Comparison of ENCODE assay signal across 29 cellular contexts in genomic region chr10:98908868-98909267, GRCh38.
"Had no signal": no experiment of that assay in that cellular context is flagged by ENCODE, and none has a peak within 500 bp of the region (broad histone marks: within the 10 kb centered on the region; RNA-seq: fewer than 3 reads in every experiment).

No MANE protein-coding gene starts in this region.

- H3K9ac ChIP-seq: neural progenitor cell, parathyroid adenoma had no signal

- H3K9me3 ChIP-seq: ovary, psoas muscle, right lobe of liver, sigmoid colon, suprapubic skin, testis, tibial artery, transverse colon, upper lobe of right lung, uterus had no signal

- H2AFZ ChIP-seq: neural progenitor cell, parathyroid adenoma had no signal

- H3K27me3 Mint-ChIP-seq: progenitor cell of endocrine pancreas; stimulated activated memory B cell treated with anti-CD40 and anti-IgM and Interleukin-4, amounts not matched to agents 10 μg/mL and 1 μg/mL and 100 μg/mL, for 72 hours; stimulated activated naive CD8-positive, alpha-beta T cell treated with anti-CD3 and anti-CD28 coated beads, Interleukin-15, amount 100 ng/mL, for 72 hours had no signal

- H3K36me3 ChIP-seq: neural progenitor cell, ovary, right lobe of liver, sigmoid colon, suprapubic skin, tibial artery, transverse colon, upper lobe of right lung, uterus had no signal

- H3K36me3 Mint-ChIP-seq: natural killer cell; neural progenitor cell; stimulated activated memory B cell treated with anti-CD40 and anti-IgM and Interleukin-4, amounts not matched to agents 10 μg/mL and 1 μg/mL and 100 μg/mL, for 72 hours; type B pancreatic cell had no signal

- H3K4me3 Mint-ChIP-seq: natural killer cell; nephron; neural progenitor cell; stimulated activated memory B cell treated with anti-CD40 and anti-IgM and Interleukin-4, amounts not matched to agents 10 μg/mL and 1 μg/mL and 100 μg/mL, for 72 hours; stimulated activated naive CD8-positive, alpha-beta T cell treated with anti-CD3 and anti-CD28 coated beads, Interleukin-15, amount 100 ng/mL, for 72 hours; type B pancreatic cell had no signal

- DNase-seq: natural killer cell; occipital lobe; ovary; psoas muscle; right cardiac atrium; right lobe of liver; sigmoid colon; small intestine; stimulated activated CD4-positive, alpha-beta T cell treated with anti-CD3 and anti-CD28 coated beads, Interleukin-15, amount 100 ng/mL, for 24 hours; stimulated activated CD4-positive, alpha-beta T cell treated with anti-CD3 and anti-CD28 coated beads, Interleukin-2, amount 100 ng/mL, for 24 hours; stimulated activated CD4-positive, alpha-beta T cell treated with anti-CD3 and anti-CD28 coated beads, Interleukin-2, amount 100 ng/mL, for 48 hours; stimulated activated CD4-positive, alpha-beta T cell treated with anti-CD3 and anti-CD28 coated beads, Interleukin-4, amount 100 ng/mL, for 4 hours; stimulated activated CD8-positive, alpha-beta memory T cell treated with anti-CD3 and anti-CD28 coated beads, Interleukin-4, amount 100 ng/mL, for 48 hours; stimulated activated naive CD4-positive, alpha-beta T cell; stimulated activated naive CD8-positive, alpha-beta T cell treated with anti-CD3 and anti-CD28 coated beads, Interleukin-15, amount 100 ng/mL, for 72 hours; stimulated activated naive CD8-positive, alpha-beta T cell treated with anti-CD3 and anti-CD28 coated beads, Interleukin-15, Interleukin-2, amounts not matched to agents 100 U/mL and 50 U/mL, for 24 hours; substantia nigra; testis; tibial artery; transverse colon; upper lobe of right lung; uterus had no signal

- H3K27ac Mint-ChIP-seq: natural killer cell; nephron; neural progenitor cell; progenitor cell of endocrine pancreas; stimulated activated memory B cell treated with anti-CD40 and anti-IgM and Interleukin-4, amounts not matched to agents 10 μg/mL and 1 μg/mL and 100 μg/mL, for 72 hours; stimulated activated naive CD8-positive, alpha-beta T cell treated with anti-CD3 and anti-CD28 coated beads, Interleukin-15, amount 100 ng/mL, for 72 hours; type B pancreatic cell had no signal

- FAIRE-seq: small intestine had no signal

- H3K4me1 Mint-ChIP-seq: natural killer cell; nephron; neural progenitor cell; stimulated activated memory B cell treated with anti-CD40 and anti-IgM and Interleukin-4, amounts not matched to agents 10 μg/mL and 1 μg/mL and 100 μg/mL, for 72 hours; stimulated activated naive CD8-positive, alpha-beta T cell treated with anti-CD3 and anti-CD28 coated beads, Interleukin-15, amount 100 ng/mL, for 72 hours had no signal

- ATAC-seq: natural killer cell; psoas muscle; right cardiac atrium; right lobe of liver; stimulated activated memory B cell treated with anti-CD40 and anti-IgM and Interleukin-4, amounts not matched to agents 10 μg/mL and 1 μg/mL and 100 μg/mL, for 72 hours; stimulated activated naive CD8-positive, alpha-beta T cell treated with anti-CD3 and anti-CD28 coated beads, Interleukin-15, amount 100 ng/mL, for 72 hours; stimulated activated naive CD8-positive, alpha-beta T cell treated with anti-CD3 and anti-CD28 coated beads, Interleukin-15, Interleukin-2, amounts not matched to agents 100 U/mL and 50 U/mL, for 24 hours; upper lobe of right lung had no signal

- H3K27ac ChIP-seq: neural progenitor cell, ovary, parathyroid adenoma, psoas muscle, right lobe of liver, sigmoid colon, suprapubic skin, testis, tibial artery, transverse colon, upper lobe of right lung, uterus had no signal

- H3K27me3 ChIP-seq: neural progenitor cell, ovary, right lobe of liver, sigmoid colon, suprapubic skin, testis, tibial artery, transverse colon, upper lobe of right lung, uterus had no signal

- H3K4me2 ChIP-seq: neural progenitor cell had no signal

- H3K4me3 ChIP-seq: neural progenitor cell, ovary, psoas muscle, right lobe of liver, sigmoid colon, suprapubic skin, testis, tibial artery, transverse colon, upper lobe of right lung, uterus had no signal

- H3K79me2 ChIP-seq: parathyroid adenoma had no signal

- H3K9me3 Mint-ChIP-seq: natural killer cell; nephron; neural progenitor cell; stimulated activated memory B cell treated with anti-CD40 and anti-IgM and Interleukin-4, amounts not matched to agents 10 μg/mL and 1 μg/mL and 100 μg/mL, for 72 hours; stimulated activated naive CD8-positive, alpha-beta T cell treated with anti-CD3 and anti-CD28 coated beads, Interleukin-15, amount 100 ng/mL, for 72 hours; type B pancreatic cell had no signal

- H3K4me1 ChIP-seq: neural progenitor cell, parathyroid adenoma, psoas muscle, right lobe of liver, sigmoid colon, suprapubic skin, testis, tibial artery, transverse colon, upper lobe of right lung, uterus had no signal
